In the genomic region with DNA sequence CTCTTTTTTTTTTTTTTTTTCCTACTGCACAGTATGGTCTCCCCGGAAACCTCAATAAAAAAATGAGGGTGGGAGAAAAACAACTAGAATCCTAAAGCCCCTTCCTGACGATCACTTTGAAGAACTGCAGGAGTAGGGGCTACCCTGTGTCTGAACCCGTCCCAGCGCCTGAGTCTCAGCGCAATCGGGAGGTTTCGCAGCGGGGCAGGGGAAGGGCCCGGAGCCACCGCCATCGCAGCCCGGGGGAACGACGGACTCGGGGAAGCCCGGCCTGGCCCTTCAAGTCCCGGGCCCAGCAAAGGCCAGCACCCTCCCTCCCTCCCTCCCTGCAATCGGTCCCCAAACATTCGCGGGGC, we compare ENCODE assay signal across 7 cellular contexts. TPM values are rescaled to one million over a fixed set of nuclear protein-coding genes. Genes with fewer than 3 reads are reported as not detected.
DNase-seq lines count a peak whose midpoint lies in the region; ATAC-seq, FAIRE-seq and TF ChIP-seq lines count a peak whose summit lies in the region.

No MANE protein-coding gene starts in this region.

- no peak for FAIRE-seq in bronchial epithelial cell (lab: Jason Lieb, UNC)

- peak; percentile 19 for ATAC-seq in GM21528 (IDR thresholded peaks at IDR 0.05; ENCODE audit: low FRiP score, unreplicated experiment)
- peak; percentile 54 for ATAC-seq in left lobe of liver
- ATAC-seq in thoracic aorta (ENCODE audit: insufficient number of reproducible peaks, low FRiP score, low read depth): no peak
- ATAC-seq in GM18858 (IDR thresholded peaks at IDR 0.05; ENCODE audit: unreplicated experiment): no peak

- peaks cover 0 to 19% of the 10 kb centered on the region in 2 donors for H3K4me1 ChIP-seq in thoracic aorta (ENCODE audit: control insufficient read depth in 1 of 2, low read depth in 2 of 2)

- H3K27ac ChIP-seq in KOPT-K1 (ENCODE audit: low read depth, low read length, poor library complexity, severe bottlenecking) (peak overlapping the region; percentile 73), thoracic aorta (peak overlapping the region; percentile 80 to 84)

- H3K27me3 ChIP-seq in bronchial epithelial cell (ENCODE audit: control insufficient read depth, insufficient read depth, low read length) (no peaks in the 10 kb centered on the region), thoracic aorta (replicated peaks; ENCODE audit: insufficient read depth) (no peaks in the 10 kb centered on the region)

- H3K4me3 ChIP-seq in GM12864 (ENCODE audit: low read depth, low read length): peak overlapping the region; percentile 94
- H3K4me3 ChIP-seq in bronchial epithelial cell (ENCODE audit: low read depth, low read length): peak overlapping the region; percentile 99
- H3K4me3 ChIP-seq in thoracic aorta: peak overlapping the region; percentile 80

- H3K9me3 ChIP-seq in KOPT-K1 (ENCODE audit: insufficient read depth, low read length, poor library complexity, severe bottlenecking) (no peaks in the 10 kb centered on the region), thoracic aorta (no peaks in the 10 kb centered on the region)

- peaks cover 32% of the 10 kb centered on the region for H3K36me3 ChIP-seq in KOPT-K1 (ENCODE audit: insufficient read depth, low read length)
- peaks cover 15% of the 10 kb centered on the region for H3K36me3 ChIP-seq in bronchial epithelial cell (ENCODE audit: control insufficient read depth, insufficient read depth, low read length)
- H3K36me3 ChIP-seq in thoracic aorta: no peaks in the 10 kb centered on the region

- DNase-seq in GM12864 (ENCODE audit: low read depth) (no peak), bronchial epithelial cell (ENCODE audit: low read depth) (no peak), left lobe of liver (ENCODE audit: low spot score) (no peak), thoracic aorta (ENCODE audit: low spot score) (no peak)

- TF ChIP-seq CTCF in GM12864 (IDR thresholded peaks at IDR 0.05; ENCODE audit: low read depth, low read length, missing control alignments) (no peak), bronchial epithelial cell (IDR thresholded peaks at IDR 0.05; ENCODE audit: insufficient read depth, low read length, severe bottlenecking) (no peak), thoracic aorta (IDR thresholded peaks at IDR 0.05) (no peak)

RNA-seq across cellular contexts. Expression of a gene that starts 0.4 kb away (rescaled TPM):
- 388 and 396 TPM in 2 replicates for total RNA-seq in bronchial epithelial cell
- 36.9 TPM for total RNA-seq in left lobe of liver
- 100 to 1,000 TPM in 1 of 2 donors, 10 to 100 TPM in 1; 65.0 to 116 TPM for total RNA-seq in thoracic aorta

RNA-seq across cellular contexts. Expression of a gene that starts 34.7 kb away (rescaled TPM):
- 19.2 and 30.2 TPM in 2 replicates for total RNA-seq in bronchial epithelial cell
- 31.5 TPM for total RNA-seq in left lobe of liver
- total RNA-seq in thoracic aorta: 10 to 100 TPM; 34.4 to 39.6 TPM

Comparison
In these comparisons a context has a peak if more than half of its experiments do, and no peak if none do; other contexts are left out.
1. ATAC-seq: peak in GM21528 (single experiment) and left lobe of liver (single experiment); none in thoracic aorta (single experiment) and GM18858 (single experiment).
2. Peak in every context shown above with its lines, with median percentiles within 50 percentile points of each other: H3K4me3 ChIP-seq.